Comparison of ENCODE assay signal across 22 cellular contexts in the genomic region with DNA sequence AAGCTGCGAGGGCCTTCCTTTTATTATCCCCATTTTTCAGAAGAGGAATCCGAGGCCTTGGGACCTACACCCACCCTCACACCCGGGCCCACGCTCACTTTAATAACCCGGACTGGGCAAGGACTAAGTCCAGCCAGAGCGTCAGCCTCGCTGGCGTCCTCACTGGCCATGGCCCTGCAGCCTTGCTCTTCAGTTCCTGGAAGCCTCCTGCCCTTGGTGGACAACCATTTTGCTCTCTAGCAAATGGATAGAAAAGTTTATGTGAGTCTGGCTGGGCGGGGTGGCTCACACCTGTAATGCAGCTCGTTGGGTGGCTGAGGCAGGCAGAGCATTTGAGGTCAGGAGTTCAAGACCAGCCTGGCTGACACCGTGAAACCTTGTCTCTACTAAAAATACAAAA. TPM values are rescaled to one million over a fixed set of nuclear protein-coding genes. Genes with fewer than 3 reads are reported as not detected.
A peak's percentile ranks its signal among the peaks of the same experiment; 100 is the strongest.
DNase-seq lines count a peak whose midpoint lies in the region; ATAC-seq and TF ChIP-seq lines count a peak whose summit lies in the region.
"Had no signal": no experiment of that assay in that cellular context is flagged by ENCODE, and none has a peak within 500 bp of the region (broad histone marks: within the 10 kb centered on the region; RNA-seq: fewer than 3 reads in every experiment).

No MANE protein-coding gene starts in this region.

- H3K36me3 Mint-ChIP-seq in activated naive CD8-positive, alpha-beta T cell treated with anti-CD3 and anti-CD28 coated beads, Interleukin-2, amount 10 ng/mL, durations not matched to agents 7 days and 5 days: no peaks in the 10 kb centered on the region
- H3K36me3 Mint-ChIP-seq in activated naive CD8-positive, alpha-beta T cell treated with anti-CD3 and anti-CD28 coated beads for 36 hours: no peaks in the 10 kb centered on the region

- H3K4me3 Mint-ChIP-seq in activated naive CD8-positive, alpha-beta T cell treated with anti-CD3 and anti-CD28 coated beads, Interleukin-2, amount 10 ng/mL, durations not matched to agents 7 days and 5 days: no peak overlapping the region
- no peak overlapping the region for H3K4me3 Mint-ChIP-seq in activated naive CD8-positive, alpha-beta T cell treated with anti-CD3 and anti-CD28 coated beads for 36 hours
- H3K4me3 Mint-ChIP-seq: CD4-positive, alpha-beta T cell had no signal

- no peak for TF ChIP-seq CTCF in lower lobe of right lung (IDR thresholded peaks at IDR 0.05)
- TF ChIP-seq CTCF in spleen (IDR thresholded peaks at IDR 0.05 in 8 of 11, conservative IDR thresholded peaks at IDR 0.05 in 3 of 11): no peak

- H3K9me3 Mint-ChIP-seq in activated naive CD8-positive, alpha-beta T cell treated with anti-CD3 and anti-CD28 coated beads, Interleukin-2, amount 10 ng/mL, durations not matched to agents 7 days and 5 days: no peaks in the 10 kb centered on the region
- no peaks in the 10 kb centered on the region for H3K9me3 Mint-ChIP-seq in activated naive CD8-positive, alpha-beta T cell treated with anti-CD3 and anti-CD28 coated beads for 36 hours
- H3K9me3 Mint-ChIP-seq: CD4-positive, alpha-beta T cell had no signal

- peaks cover 5% of the 10 kb centered on the region for H3K27me3 Mint-ChIP-seq in activated naive CD8-positive, alpha-beta T cell treated with anti-CD3 and anti-CD28 coated beads, Interleukin-2, amount 10 ng/mL, durations not matched to agents 7 days and 5 days
- H3K27me3 Mint-ChIP-seq in activated naive CD8-positive, alpha-beta T cell treated with anti-CD3 and anti-CD28 coated beads for 36 hours: peaks cover 21% of the 10 kb centered on the region

- no peak for ATAC-seq in activated naive CD8-positive, alpha-beta T cell treated with anti-CD3 and anti-CD28 coated beads, Interleukin-2, amount 10 ng/mL, durations not matched to agents 7 days and 5 days (ENCODE audit: low read depth)
- ATAC-seq in lower lobe of right lung: no peak

- no peaks in the 10 kb centered on the region for H3K4me1 Mint-ChIP-seq in activated naive CD8-positive, alpha-beta T cell treated with anti-CD3 and anti-CD28 coated beads, Interleukin-2, amount 10 ng/mL, durations not matched to agents 7 days and 5 days
- H3K4me1 Mint-ChIP-seq in activated naive CD8-positive, alpha-beta T cell treated with anti-CD3 and anti-CD28 coated beads for 36 hours: no peaks in the 10 kb centered on the region

- H3K27ac ChIP-seq in lower lobe of right lung (no peak overlapping the region), spleen (no peak overlapping the region)
- H3K27ac ChIP-seq: HL-60 had no signal

- no peak for TF ChIP-seq POLR2A in spleen (IDR thresholded peaks at IDR 0.05)

- no peak overlapping the region for H3K27ac Mint-ChIP-seq in activated naive CD8-positive, alpha-beta T cell treated with anti-CD3 and anti-CD28 coated beads, Interleukin-2, amount 10 ng/mL, durations not matched to agents 7 days and 5 days
- H3K27ac Mint-ChIP-seq in activated naive CD8-positive, alpha-beta T cell treated with anti-CD3 and anti-CD28 coated beads for 36 hours: no peak overlapping the region
- H3K27ac Mint-ChIP-seq: CD4-positive, alpha-beta T cell had no signal

- no peaks in the 10 kb centered on the region for H3K9me3 ChIP-seq in lower lobe of right lung
- no peaks in the 10 kb centered on the region for H3K9me3 ChIP-seq in spleen
- H3K9me3 ChIP-seq: BE2C, Caco-2 had no signal

- H3K4me3 ChIP-seq in lower lobe of right lung: no peak overlapping the region
- H3K4me3 ChIP-seq in spleen: no peak overlapping the region

- H3K4me1 ChIP-seq in lower lobe of right lung (no peaks in the 10 kb centered on the region), spleen (peaks cover 0 to 20% (median 3%) of the 10 kb centered on the region in 6 donors)
- H3K4me1 ChIP-seq: Caco-2 had no signal

- WGBS in spleen, 5 donors: 77 to 87% (median 82%) methylated on average over 11 of the region's 11 CpGs

- peaks cover 8% of the 10 kb centered on the region for H3K27me3 ChIP-seq in lower lobe of right lung (ENCODE audit: low read depth)
- peaks cover 0 to 25% (median 0%) of the 10 kb centered on the region in 7 donors for H3K27me3 ChIP-seq in spleen (replicated peaks in 1 of 7)
- H3K27me3 ChIP-seq: BE2C had no signal

- intact Hi-C loops in lower lobe of right lung (cut with DNase I) (no loop called here), spleen (cut with DNase I; ENCODE audit: low total_unique reads) (no loop called here)

- POLR2A ChIA-PET in activated naive CD8-positive, alpha-beta T cell treated with anti-CD3 and anti-CD28 coated beads, Interleukin-2, amount 10 ng/mL, durations not matched to agents 7 days and 5 days (lab: Charles Lee): no interaction called here

- DNase-seq in activated naive CD8-positive, alpha-beta T cell treated with anti-CD3 and anti-CD28 coated beads, Interleukin-2, amount 10 ng/mL, durations not matched to agents 7 days and 5 days: peak; percentile 1
- DNase-seq in activated naive CD8-positive, alpha-beta T cell treated with anti-CD3 and anti-CD28 coated beads for 36 hours: no peak
- DNase-seq in lower lobe of right lung: peak; percentile 31
- DNase-seq in spleen: peak; percentile 41
- no peak for DNase-seq in mesenteric fat pad (ENCODE audit: low spot score)
- no peak for DNase-seq in effector CD8-positive, alpha-beta T cell (lab: John Stamatoyannopoulos, UW)
- DNase-seq in AG20443 (ENCODE audit: low spot score): no peak
- DNase-seq in NCI-H1417 (lab: John Stamatoyannopoulos, UW): no peak
- DNase-seq: Caco-2; CD4-positive, alpha-beta T cell; H7; IMR-90; Karpas-422; NCI-H1436; NCI-H2029; NCI-H2171; NCI-H446; NCI-H69 had no signal

- H3K36me3 ChIP-seq in lower lobe of right lung (no peaks in the 10 kb centered on the region), spleen (no peaks in the 10 kb centered on the region)

RNA-seq across cellular contexts. Expression of a gene that starts 9.8 kb away (rescaled TPM):
- total RNA-seq in activated naive CD8-positive, alpha-beta T cell treated with anti-CD3 and anti-CD28 coated beads, Interleukin-2, amount 10 ng/mL, durations not matched to agents 7 days and 5 days: not detected
- not detected for total RNA-seq in activated naive CD8-positive, alpha-beta T cell treated with anti-CD3 and anti-CD28 coated beads for 36 hours
- not detected for total RNA-seq in lower lobe of right lung
- not detected for total RNA-seq in spleen
- under 1 TPM in 1 of 3 donors, not detected in 2; under 0.01 TPM for polyA plus RNA-seq in spleen
- not detected for total RNA-seq in mesenteric fat pad
- total RNA-seq: Caco-2; CD4-positive, alpha-beta T cell; H7; IMR-90; MCF 10A had no signal
- polyA plus RNA-seq: AG04450, IMR-90 had no signal

Comparison
In these comparisons a context has a peak if more than half of its experiments do, and no peak if none do; other contexts are left out.
1. DNase-seq: peak in activated naive CD8-positive, alpha-beta T cell treated with anti-CD3 and anti-CD28 coated beads, Interleukin-2, amount 10 ng/mL, durations not matched to agents 7 days and 5 days (single experiment), lower lobe of right lung (single experiment) and spleen (single experiment); none in activated naive CD8-positive, alpha-beta T cell treated with anti-CD3 and anti-CD28 coated beads for 36 hours (single experiment), mesenteric fat pad (single experiment), effector CD8-positive, alpha-beta T cell (single experiment), AG20443 (single experiment) and NCI-H1417 (0 of 3).